In the genomic region with DNA sequence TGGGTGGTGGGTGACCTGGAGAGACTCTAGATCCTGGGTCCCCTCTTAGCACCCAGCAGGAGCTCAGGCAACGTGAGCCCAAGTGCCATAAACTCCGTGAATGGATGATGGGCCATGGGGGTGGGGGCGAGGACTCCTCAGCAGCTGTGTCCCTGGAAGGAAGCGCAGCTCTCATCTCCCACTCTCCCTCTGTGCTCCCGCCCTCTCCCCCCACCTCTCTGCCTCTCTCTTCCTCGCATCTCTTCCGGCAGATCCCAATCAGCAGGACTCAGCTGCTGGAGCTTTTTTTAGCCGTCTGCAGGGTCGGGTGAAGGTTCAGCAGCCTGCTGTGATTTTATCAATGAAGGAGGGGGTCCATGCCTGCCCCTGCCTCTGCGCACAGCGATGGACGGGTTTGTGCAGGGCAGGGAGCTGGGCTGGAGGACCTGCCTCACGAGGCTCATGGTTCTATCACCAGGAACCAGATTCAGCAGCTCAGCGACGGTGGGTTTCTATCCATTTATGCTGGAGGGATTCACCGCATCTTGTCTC, we compare ENCODE assay signal across 8 cellular contexts. TPM values are rescaled to one million over a fixed set of nuclear protein-coding genes. Genes with fewer than 3 reads are reported as not detected.
A peak's percentile ranks its signal among the peaks of the same experiment; 100 is the strongest.
DNase-seq lines count a peak whose midpoint lies in the region; ATAC-seq, FAIRE-seq and TF ChIP-seq lines count a peak whose summit lies in the region.

No MANE protein-coding gene starts in this region.

- no peaks in the 10 kb centered on the region for H3K79me2 ChIP-seq in K562 (ENCODE audit: control insufficient read depth, insufficient read depth, low read length)

- H4K20me1 ChIP-seq in K562 (replicated peaks; ENCODE audit: control insufficient read depth, insufficient read depth, low read length), result no peaks in the 10 kb centered on the region

- no TSS peak for BruUV-seq in K562 (replicated peaks; lab: Mats Ljungman, UMichigan)

- CTCF ChIA-PET in A549 (lab: Yijun Ruan, JAX), result interaction anchor here (0.7 to 26.0 kb wide), 12 partner anchors 22 to 255 kb away, joined by 3 to 1144 read pairs (median 5); a partner anchor contains a TSS
- CTCF ChIA-PET in K562 (lab: Yijun Ruan, JAX; ENCODE audit: low intra/inter-chr PET ratio), result no interaction called here

- H3K4me1 ChIP-seq in A549, result peaks cover 85% of the 10 kb centered on the region
- H3K4me1 ChIP-seq in K562 (replicated peaks in 1 of 2; ENCODE audit: control insufficient read depth in 2 of 2, insufficient read depth in 2 of 2, low read length in 2 of 2), result peaks cover 51 to 58% of the 10 kb centered on the region in 2 experiments
- peaks cover 72% of the 10 kb centered on the region for H3K4me1 ChIP-seq in muscle layer of colon (ENCODE audit: insufficient read depth, low read length)

- in situ Hi-C loops in K562 (cut with MboI), result no loop called here
- in situ Hi-C loops in G401 (cut with HindIII; ENCODE audit: low sequenced_read_pairs), result no loop called here

- H3K9me1 ChIP-seq in K562 (ENCODE audit: control insufficient read depth, insufficient read depth, low read length), result no peaks in the 10 kb centered on the region

- ATAC-seq in A549 (no peak), K562 (peak; percentile 26), HG02981 (IDR thresholded peaks at IDR 0.05; ENCODE audit: unreplicated experiment) (no peak)

- no peak for FAIRE-seq in A549 (lab: Jason Lieb, UNC)
- FAIRE-seq in K562 (lab: Jason Lieb, UNC), result peak; percentile 54

- H3K4me2 ChIP-seq in A549, result no peak overlapping the region
- peak overlapping the region; percentile 50 for H3K4me2 ChIP-seq in K562 (ENCODE audit: insufficient read depth, low read length)

- H3K9ac ChIP-seq in K562 (ENCODE audit: insufficient read depth in 1 of 2, low read depth in 2 of 2, low read length in 2 of 2), result peak overlapping the region in 1 of 2 experiments; percentile 57; a peak in 2 of 4 replicates
- H3K9ac ChIP-seq in muscle layer of colon (ENCODE audit: low read length), result no peak overlapping the region

- TF ChIP-seq EP300 in A549 (IDR thresholded peaks at IDR 0.05), result no peak
- peak; percentile 73; the same call in 1 of the 2 replicates for TF ChIP-seq EP300 in K562 (IDR thresholded peaks at IDR 0.05; ENCODE audit: low read length)

- H3K4me3 ChIP-seq in A549 (no peak overlapping the region), K562 (no peak overlapping the region), muscle layer of colon (ENCODE audit: low read depth in 1 of 2, low read length in 2 of 2) (no peak overlapping the region)

- peaks cover 0 to 3% of the 10 kb centered on the region in 2 experiments; a peak in 1 of 5 replicates for H3K27me3 ChIP-seq in K562 (ENCODE audit: control insufficient read depth in 2 of 2, insufficient read depth in 2 of 2, low read length in 2 of 2)
- H3K27me3 ChIP-seq in muscle layer of colon (ENCODE audit: control insufficient read depth in 1 of 2, insufficient read depth in 2 of 2, low read length in 2 of 2), result no peaks in the 10 kb centered on the region

- TF ChIP-seq POLR2A in A549 (IDR thresholded peaks at IDR 0.05; ENCODE audit: low read length) (no peak), K562 (conservative IDR thresholded peaks at IDR 0.05) (no peak)

- no peak for TF ChIP-seq CTCF in A549 (IDR thresholded peaks at IDR 0.05)
- TF ChIP-seq CTCF in K562 (IDR thresholded peaks at IDR 0.05 in 2 of 3, conservative IDR thresholded peaks at IDR 0.05 in 1 of 3; ENCODE audit: insufficient read depth in 2 of 3, low read depth in 1 of 3, low read length in 3 of 3), result no peak

- intact Hi-C loops in K562 (cut with micrococcal nuclease), result no loop called here

- H3K27ac ChIP-seq in A549 (peak overlapping the region; percentile 95 to 99), KOPT-K1 (ENCODE audit: low read depth, low read length, poor library complexity, severe bottlenecking) (peak overlapping the region; percentile 80), K562 (ENCODE audit: extremely low read depth, low read depth, low read length) (no peak overlapping the region), muscle layer of colon (ENCODE audit: low read depth, low read length) (peak overlapping the region; percentile 3)

- DNase-seq in A549 (ENCODE audit: low read depth in 1 of 2, low spot score in 1 of 2), result no peak
- peak; percentile 59 to 80 (median 64) for DNase-seq in K562 (ENCODE audit: extremely low read depth in 1 of 4, low spot score in 3 of 4)
- no peak for DNase-seq in G401 (ENCODE audit: low spot score)
- DNase-seq in NCI-H2081 (lab: John Stamatoyannopoulos, UW), result no peak
- DNase-seq in NCI-H748 treated with DMSO at 0.1 percent for 48 hours (lab: John Stamatoyannopoulos, UW), result no peak

- TF ChIP-seq RAD21 in A549 (conservative IDR thresholded peaks at IDR 0.05 in 1 of 2, IDR thresholded peaks at IDR 0.05 in 1 of 2) (no peak), K562 (CRISPR knock-in tag; conservative IDR thresholded peaks at IDR 0.05 in 1 of 2, IDR thresholded peaks at IDR 0.05 in 1 of 2) (no peak)

- 93% methylated on average over 16 of the region's 16 CpGs for WGBS in A549 (ENCODE audit: missing lambda C conversion rate)
- 3% methylated on average over 15 of the region's 16 CpGs for WGBS in K562 (ENCODE audit: insufficient coverage, low coverage, missing lambda C conversion rate)

- H3K9me3 ChIP-seq in A549, result no peaks in the 10 kb centered on the region
- H3K9me3 ChIP-seq in KOPT-K1 (ENCODE audit: insufficient read depth, low read length, poor library complexity, severe bottlenecking), result no peaks in the 10 kb centered on the region
- no peaks in the 10 kb centered on the region for H3K9me3 ChIP-seq in K562 (replicated peaks; ENCODE audit: control insufficient read depth, insufficient read depth, low read depth, low read length)
- H3K9me3 ChIP-seq in muscle layer of colon (ENCODE audit: low read length), result no peaks in the 10 kb centered on the region

- H3K36me3 ChIP-seq in KOPT-K1 (ENCODE audit: insufficient read depth, low read length), result no peaks in the 10 kb centered on the region
- no peaks in the 10 kb centered on the region for H3K36me3 ChIP-seq in K562 (ENCODE audit: control insufficient read depth, insufficient read depth, low read length)
- no peaks in the 10 kb centered on the region for H3K36me3 ChIP-seq in muscle layer of colon (ENCODE audit: insufficient read depth, low read length)

- no peak overlapping the region for H2AFZ ChIP-seq in K562 (ENCODE audit: low read depth, low read length)

- POLR2A ChIA-PET in A549 (lab: Yijun Ruan, JAX) (interaction anchor here (0.9 to 4.9 kb wide), 5 partner anchors 8 to 90 kb away, joined by 3 to 27 read pairs (median 6); a partner anchor contains a TSS), K562 (lab: Yijun Ruan, JAX) (interaction anchor here (0.7 to 1.1 kb wide), 7 partner anchors 19 to 271 kb away, joined by 3 to 4 read pairs (median 3); a partner anchor contains a TSS)

RNA-seq across cellular contexts. Expression of a gene that starts 8.3 kb away (rescaled TPM):
- 1.4 and 1.9 TPM in 2 replicates for polyA plus RNA-seq in A549 (2011; rRNA removed)
- 0.79 and 1.5 TPM in 2 replicates for polyA plus RNA-seq in A549 (2012; cell fraction: cytosol; rRNA removed)
- 3.0 and 3.2 TPM in 2 replicates for polyA plus RNA-seq in A549 (2012; cell fraction: nucleus; rRNA removed)
- polyA plus RNA-seq in A549 (2017; fragmentation: RNase III; extraction: RNeasy Plus Mini Kit Qiagen cat#74134 plus additional on column Dnase treatment), result 0.72 to 0.84 TPM (median 0.76 TPM) in 3 replicates
- polyA minus RNA-seq in A549 (2011; rRNA and poly(A)+ RNA removed), result 1.7 and 3.3 TPM in 2 replicates
- 0.62 and 2.8 TPM in 2 replicates for total RNA-seq in K562 (2011; cell fraction: chromatin; rRNA removed; ENCODE audit: low replicate concordance)
- total RNA-seq in K562 (2011; cell fraction: nucleolus; rRNA removed), result 1.6 and 2.2 TPM in 2 replicates
- 1.1 and 1.2 TPM in 2 replicates for total RNA-seq in K562 (2011; cell fraction: nucleoplasm; rRNA removed)
- 0.14 and 0.33 TPM in 2 replicates for total RNA-seq in K562 (2014; rRNA removed)
- total RNA-seq in K562 (2014; rRNA removed; fragmentation: Illumina TruSeq; extraction: Trizol), result 0.13 and 0.22 TPM in 2 replicates
- 0.30 and 0.51 TPM in 2 replicates for total RNA-seq in K562 (2015; rRNA removed; fragmentation: Illumina TruSeq; extraction: Trizol)
- 1.1 and 1.3 TPM in 2 replicates for total RNA-seq in K562 (2021)
- 0.46 and 1.4 TPM in 2 replicates for polyA plus RNA-seq in K562 (2011; rRNA removed)
- 0.83 and 6.2 TPM in 2 replicates for polyA plus RNA-seq in K562 (2011; cell fraction: cytosol; rRNA removed)
- polyA plus RNA-seq in K562 (2011; cell fraction: nucleus; rRNA removed), result 0.28 and 2.5 TPM in 2 replicates
- polyA plus RNA-seq in K562 (2012), result 0.48 and 2.1 TPM in 2 replicates
- 0.48 and 0.73 TPM in 2 replicates for polyA plus RNA-seq in K562 (2014; fragmentation: Illumina TruSeq; extraction: Trizol)
- polyA plus RNA-seq in K562 (2014; fragmentation: Nextera tagmentation; extraction: Ambion mirVana), result 1 to 10 TPM in 1 of 2 experiments, under 1 TPM in 1; 0.58 to 1.0 TPM
- 0.32 and 0.56 TPM in 2 replicates for polyA plus RNA-seq in K562 (2014; rRNA removed)
- 1.1 and 4.7 TPM in 2 replicates for polyA minus RNA-seq in K562 (2011; rRNA and poly(A)+ RNA removed)
- polyA minus RNA-seq in K562 (2011; cell fraction: cytosol; rRNA and poly(A)+ RNA removed), result 1.3 TPM in 1 of 2 replicates, not detected in the other
- polyA minus RNA-seq in K562 (2011; cell fraction: nucleus; rRNA and poly(A)+ RNA removed), result 0.67 and 1.5 TPM in 2 replicates
- total RNA-seq in G401 (2014; rRNA removed; shearing (Covaris generic)), result not detected in 2 replicates

RNA-seq across cellular contexts. Expression of a gene that starts 55.5 kb away (rescaled TPM):
- 24.2 and 45.9 TPM in 2 replicates for polyA plus RNA-seq in A549 (2011; rRNA removed)
- 18.0 and 30.2 TPM in 2 replicates for polyA plus RNA-seq in A549 (2012; cell fraction: cytosol; rRNA removed)
- 83.8 and 125 TPM in 2 replicates for polyA plus RNA-seq in A549 (2012; cell fraction: nucleus; rRNA removed)
- 61.6 to 75.9 TPM (median 73.5 TPM) in 3 replicates for polyA plus RNA-seq in A549 (2017; fragmentation: RNase III; extraction: RNeasy Plus Mini Kit Qiagen cat#74134 plus additional on column Dnase treatment)
- polyA minus RNA-seq in A549 (2011; rRNA and poly(A)+ RNA removed), result 62.8 and 79.7 TPM in 2 replicates
- total RNA-seq in K562 (2011; cell fraction: chromatin; rRNA removed; ENCODE audit: low replicate concordance), result 2.1 and 5.8 TPM in 2 replicates
- 1.4 and 1.7 TPM in 2 replicates for total RNA-seq in K562 (2011; cell fraction: nucleolus; rRNA removed)
- total RNA-seq in K562 (2011; cell fraction: nucleoplasm; rRNA removed), result 2.7 and 2.8 TPM in 2 replicates
- 0.18 and 0.24 TPM in 2 replicates for total RNA-seq in K562 (2014; rRNA removed)
- total RNA-seq in K562 (2014; rRNA removed; fragmentation: Illumina TruSeq; extraction: Trizol), result 0.06 and 0.11 TPM in 2 replicates
- not detected in 2 replicates for total RNA-seq in K562 (2015; rRNA removed; fragmentation: Illumina TruSeq; extraction: Trizol)
- total RNA-seq in K562 (2021), result 0.73 and 0.78 TPM in 2 replicates
- polyA plus RNA-seq in K562 (2011; rRNA removed), result 0.15 and 0.53 TPM in 2 replicates
- polyA plus RNA-seq in K562 (2011; cell fraction: cytosol; rRNA removed), result 0.09 and 0.89 TPM in 2 replicates
- 0.38 and 4.1 TPM in 2 replicates for polyA plus RNA-seq in K562 (2011; cell fraction: nucleus; rRNA removed)
- polyA plus RNA-seq in K562 (2012), result 0.49 and 1.4 TPM in 2 replicates
- 0.54 and 0.61 TPM in 2 replicates for polyA plus RNA-seq in K562 (2014; fragmentation: Illumina TruSeq; extraction: Trizol)
- under 1 TPM; 0.04 to 0.07 TPM for polyA plus RNA-seq in K562 (2014; fragmentation: Nextera tagmentation; extraction: Ambion mirVana)
- polyA plus RNA-seq in K562 (2014; rRNA removed), result 0.29 and 0.40 TPM in 2 replicates
- polyA minus RNA-seq in K562 (2011; rRNA and poly(A)+ RNA removed), result 1.1 TPM in 1 of 2 replicates, not detected in the other
- polyA minus RNA-seq in K562 (2011; cell fraction: cytosol; rRNA and poly(A)+ RNA removed), result 1.1 TPM in 1 of 2 replicates, not detected in the other
- polyA minus RNA-seq in K562 (2011; cell fraction: nucleus; rRNA and poly(A)+ RNA removed), result 0.22 and 2.7 TPM in 2 replicates
- total RNA-seq in G401 (2014; rRNA removed; shearing (Covaris generic)), result not detected in 2 replicates

Comparison
In these comparisons a context has a peak if more than half of its experiments do, and no peak if none do; other contexts are left out.
1. DNase-seq: peak in K562 (4 of 4); none in A549 (0 of 2), G401 (single experiment), NCI-H2081 (0 of 2) and NCI-H748 treated with DMSO at 0.1 percent for 48 hours (single experiment).